11 cellular contexts compared by ENCODE assay signal in the genomic region with DNA sequence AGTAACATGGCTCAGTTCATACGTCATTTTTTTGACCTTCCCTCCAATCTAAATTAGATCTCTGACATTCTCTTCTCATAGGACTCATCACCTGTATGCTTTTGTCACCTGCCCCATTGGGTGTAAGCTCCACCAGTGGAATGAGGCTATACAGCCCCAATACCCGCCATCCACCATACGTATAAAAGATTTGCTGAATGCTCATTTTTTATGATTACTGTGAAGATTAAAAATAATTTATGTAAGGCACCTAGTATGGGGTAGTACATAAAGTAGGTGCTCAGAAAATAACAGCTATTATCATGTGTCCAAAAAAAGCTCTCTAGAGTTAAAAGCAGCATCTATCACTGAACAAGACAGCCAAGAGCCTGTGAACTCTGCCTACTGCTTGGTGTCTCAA. TPM values are rescaled to one million over a fixed set of nuclear protein-coding genes. Genes with fewer than 3 reads are reported as not detected.
"Had no signal": no experiment of that assay in that cellular context is flagged by ENCODE, and none has a peak within 500 bp of the region (broad histone marks: within the 10 kb centered on the region; RNA-seq: fewer than 3 reads in every experiment).

No MANE protein-coding gene starts in this region.

- H3K9ac ChIP-seq: GM23248 had no signal

- DNase-seq: GM23248, GOT3, H7, HFFc6, IMR-90, KBM-7 had no signal

- H3K4me1 ChIP-seq: HAP-1 had no signal

- H3K4me3 ChIP-seq: GM23248, HAP-1 had no signal

- ATAC-seq: HCT116 had no signal

- H3K27ac ChIP-seq: GM23248, HL-60 had no signal

- H2AFZ ChIP-seq: GM23248 had no signal

- H3K9me3 ChIP-seq: HAP-1 had no signal

RNA-seq across cellular contexts. Expression of gene SLC12A5, which starts 36.7 kb away (rescaled TPM):
- total RNA-seq: GM23248, IMR-90 had no signal

RNA-seq across cellular contexts. Expression of gene CD40, which starts 52.4 kb away (rescaled TPM):
- total RNA-seq: HT1080 had no signal

RNA-seq across cellular contexts. Expression of gene MMP9, which starts 57.0 kb away (rescaled TPM):
- total RNA-seq: GM23248, H4, HFFc6 had no signal
